ENCODE assay signal across 10 cellular contexts in the genomic region with DNA sequence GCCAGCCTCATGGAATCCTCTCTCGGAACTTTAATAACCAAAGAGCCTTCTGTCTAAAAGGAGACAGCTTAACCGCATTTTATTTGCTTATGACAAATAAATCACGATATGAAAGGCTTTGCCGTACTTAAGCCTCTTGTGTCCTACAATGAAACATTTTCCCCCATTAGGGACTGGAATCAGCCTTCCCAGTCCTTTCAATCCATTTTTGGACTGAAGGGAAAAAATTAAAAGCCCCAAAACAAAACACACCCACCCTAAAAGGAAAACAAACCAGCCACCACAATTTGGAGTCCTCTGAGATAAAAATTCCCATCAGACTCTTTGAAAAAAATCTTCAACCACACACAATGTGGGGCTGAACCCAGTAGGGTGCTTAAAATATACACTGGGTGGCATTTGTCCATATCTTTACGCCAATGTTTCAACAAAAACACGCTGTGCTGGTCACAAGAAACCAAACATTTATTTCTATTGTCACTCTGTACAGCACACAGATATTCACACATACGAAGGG. TPM values are rescaled to one million over a fixed set of nuclear protein-coding genes. Genes with fewer than 3 reads are reported as not detected.
DNase-seq lines count a peak whose midpoint lies in the region; ATAC-seq and TF ChIP-seq lines count a peak whose summit lies in the region.
"Had no signal": no experiment of that assay in that cellular context is flagged by ENCODE, and none has a peak within 500 bp of the region (broad histone marks: within the 10 kb centered on the region; RNA-seq: fewer than 3 reads in every experiment).

No MANE protein-coding gene starts in this region.

- H3K9me2 ChIP-seq in GM23338 (ENCODE audit: insufficient read depth) = no peaks in the 10 kb centered on the region

- H3K36me3 ChIP-seq in GM23338 (ENCODE audit: insufficient read depth) (no peaks in the 10 kb centered on the region), muscle layer of colon (ENCODE audit: insufficient read depth, low read length) (peaks cover 8% of the 10 kb centered on the region)

- H3K4me2 ChIP-seq in GM23338 = peak overlapping the region; percentile 64

- H3K27ac ChIP-seq in GM23338 (ENCODE audit: low read depth) = no peak overlapping the region
- H3K27ac ChIP-seq in muscle layer of colon (ENCODE audit: low read depth, low read length) = peak overlapping the region; percentile 95

- no peak overlapping the region for H2AFZ ChIP-seq in GM23338

- no peak for DNase-seq in GM23338 (ENCODE audit: low spot score)
- DNase-seq in stimulated activated CD4-positive, alpha-beta T cell treated with anti-CD3 and anti-CD28 coated beads, Interleukin-12 subunit alpha, Interleukin-12 subunit beta, amount 100 ng/mL, for 4 hours = no peak
- no peak for DNase-seq in NCI-H1694 treated with DMSO at 0.1 percent for 48 hours (lab: John Stamatoyannopoulos, UW)
- DNase-seq: activated naive CD4-positive, alpha-beta T cell treated with anti-CD3 and anti-CD28 coated beads, Interleukin-2, amount 10 ng/mL, durations not matched to agents 7 days and 5 days; COR-L47; stimulated activated CD8-positive, alpha-beta memory T cell treated with anti-CD3 and anti-CD28 coated beads, Interleukin-4, amount 100 ng/mL, for 48 hours had no signal

- H3K27ac Mint-ChIP-seq in GM23338 = no peak overlapping the region

- peaks cover 22% of the 10 kb centered on the region for H3K27me3 Mint-ChIP-seq in GM23338 (ENCODE audit: insufficient read depth, low read depth, poor library complexity)

- peaks cover 57% of the 10 kb centered on the region for H3K4me1 ChIP-seq in GM23338 (ENCODE audit: insufficient read depth)
- H3K4me1 ChIP-seq in muscle layer of colon (ENCODE audit: insufficient read depth, low read length) = peaks cover 61% of the 10 kb centered on the region

- no peaks in the 10 kb centered on the region for H3K9me3 ChIP-seq in muscle layer of colon (ENCODE audit: low read length)

- H3K9ac ChIP-seq in muscle layer of colon (ENCODE audit: low read length) = peak overlapping the region; percentile 51

- ATAC-seq in GM23338 (no peak), HG03045 (IDR thresholded peaks at IDR 0.05; ENCODE audit: unreplicated experiment) (no peak)

- peaks cover 7% of the 10 kb centered on the region; the same call in 2 of the 3 replicates for H3K9me3 Mint-ChIP-seq in GM23338
- H3K9me3 Mint-ChIP-seq: activated naive CD4-positive, alpha-beta T cell treated with anti-CD3 and anti-CD28 coated beads, Interleukin-2, amount 10 ng/mL, durations not matched to agents 7 days and 5 days had no signal

- H3K4me3 ChIP-seq in GM23338 (no peak overlapping the region), WI38 (ENCODE audit: low read depth, low read length) (peak overlapping the region; percentile 79), muscle layer of colon (ENCODE audit: low read depth in 1 of 2, low read length in 2 of 2) (peak overlapping the region in 1 of 2 donors; percentile 51)

- no peaks in the 10 kb centered on the region for H3K79me2 ChIP-seq in GM23338 (replicated peaks; ENCODE audit: insufficient read depth)

- H3K27me3 ChIP-seq in GM23338 (ENCODE audit: insufficient read depth) = peaks cover 100% of the 10 kb centered on the region
- H3K27me3 ChIP-seq in muscle layer of colon (ENCODE audit: control insufficient read depth in 1 of 2, insufficient read depth in 2 of 2, low read length in 2 of 2) = no peaks in the 10 kb centered on the region

- H3K4me3 Mint-ChIP-seq in GM23338 = no peak overlapping the region

- no peak for TF ChIP-seq CTCF in GM23338 (conservative IDR thresholded peaks at IDR 0.05; ENCODE audit: low read depth in 2 of 2)
- no peak for TF ChIP-seq CTCF in WI38 (IDR thresholded peaks at IDR 0.05; ENCODE audit: low read depth, low read length)

- H3K4me1 Mint-ChIP-seq in GM23338 = peaks cover 38% of the 10 kb centered on the region

- H4K20me1 ChIP-seq in GM23338 (replicated peaks; ENCODE audit: insufficient read depth) = peaks cover 65% of the 10 kb centered on the region

- no peaks in the 10 kb centered on the region for H3K36me3 Mint-ChIP-seq in GM23338 (ENCODE audit: low read depth)

- peaks cover 73% of the 10 kb centered on the region for H3F3A ChIP-seq in GM23338 (replicated peaks; ENCODE audit: low read depth)

TF ChIP-seq in GM23338, 12 proteins besides CTCF, POLR2A, EP300 and RAD21:
- TF ChIP-seq EZH2 (IDR thresholded peaks at IDR 0.05; ENCODE audit: low read depth, unreplicated experiment) (peak; percentile 80), ZNF114 (CRISPR knock-in tag; IDR thresholded peaks at IDR 0.05) (no peak), JUNB (IDR thresholded peaks at IDR 0.05; ENCODE audit: unreplicated experiment) (no peak), NANOG (IDR thresholded peaks at IDR 0.05; ENCODE audit: borderline replicate concordance) (no peak), STAT1 (IDR thresholded peaks at IDR 0.05; ENCODE audit: unreplicated experiment) (no peak)

RNA-seq across cellular contexts. Expression of gene HOXB4, which starts 3.0 kb away (rescaled TPM):
- total RNA-seq in GM23338 (2014; rRNA removed; shearing (Covaris generic)) = not detected in 2 replicates
- not detected in 2 replicates for polyA plus RNA-seq in GM23338 (2016; fragmentation: Nextera tagmentation; extraction: Ambion mirVana)

RNA-seq across cellular contexts. Expression of gene HOXB3, which starts 14.9 kb away (rescaled TPM):
- total RNA-seq in GM23338 (2014; rRNA removed; shearing (Covaris generic)) = 0.17 TPM in 1 of 2 replicates, not detected in the other
- not detected in 2 replicates for polyA plus RNA-seq in GM23338 (2016; fragmentation: Nextera tagmentation; extraction: Ambion mirVana)

RNA-seq across cellular contexts. Expression of gene HOXB5, which starts 18.5 kb away (rescaled TPM):
- not detected in 2 replicates for total RNA-seq in GM23338 (2014; rRNA removed; shearing (Covaris generic))
- not detected in 2 replicates for polyA plus RNA-seq in GM23338 (2016; fragmentation: Nextera tagmentation; extraction: Ambion mirVana)
- polyA plus RNA-seq: keratinocyte had no signal

RNA-seq across cellular contexts. Expression of gene HOXB6, which starts 29.7 kb away (rescaled TPM):
- total RNA-seq in GM23338 (2014; rRNA removed; shearing (Covaris generic)) = not detected in 2 replicates
- polyA plus RNA-seq in GM23338 (2016; fragmentation: Nextera tagmentation; extraction: Ambion mirVana) = not detected in 2 replicates

RNA-seq across cellular contexts. Expression of gene HOXB2, which starts 30.2 kb away (rescaled TPM):
- total RNA-seq in GM23338 (2014; rRNA removed; shearing (Covaris generic)) = not detected in 2 replicates
- polyA plus RNA-seq in GM23338 (2016; fragmentation: Nextera tagmentation; extraction: Ambion mirVana) = 0.37 TPM in 1 of 2 replicates, not detected in the other
